10 cellular contexts compared by ENCODE assay signal in genomic region chr1:226425431-226426031, GRCh38. TPM values are rescaled to one million over a fixed set of nuclear protein-coding genes. Genes with fewer than 3 reads are reported as not detected.
DNase-seq lines count a peak whose midpoint lies in the region; ATAC-seq and TF ChIP-seq lines count a peak whose summit lies in the region.
"Had no signal": no experiment of that assay in that cellular context is flagged by ENCODE, and none has a peak within 500 bp of the region (broad histone marks: within the 10 kb centered on the region; RNA-seq: fewer than 3 reads in every experiment).

No MANE protein-coding gene starts in this region.

- H3K4me2 ChIP-seq in DOHH2 (ENCODE audit: low read length) = peak overlapping the region; percentile 87

- no peaks in the 10 kb centered on the region for H3K9me3 ChIP-seq in DOHH2 (ENCODE audit: control insufficient read depth, insufficient read depth, low read length)

- no peaks in the 10 kb centered on the region for H3K27me3 Mint-ChIP-seq in activated T-cell treated with anti-CD3 and anti-CD28 coated beads, Interleukin-2, amount 50 U/mL, for 24 hours
- peaks cover 6% of the 10 kb centered on the region for H3K27me3 Mint-ChIP-seq in nephron progenitor cell (ENCODE audit: low read depth, poor library complexity)

- TF ChIP-seq CTCF in DOHH2 (IDR thresholded peaks at IDR 0.05; ENCODE audit: low read depth, low read length, poor library complexity, severe bottlenecking) (no peak), nephron progenitor cell (IDR thresholded peaks at IDR 0.05) (no peak), omental fat pad (IDR thresholded peaks at IDR 0.05) (no peak)

- H3K79me2 ChIP-seq in DOHH2 (ENCODE audit: control insufficient read depth, low read length) = no peaks in the 10 kb centered on the region

- peak overlapping the region; percentile 77 for H3K4me3 Mint-ChIP-seq in activated T-cell treated with anti-CD3 and anti-CD28 coated beads, Interleukin-2, amount 50 U/mL, for 24 hours
- H3K4me3 Mint-ChIP-seq in nephron progenitor cell = no peak overlapping the region

- H3F3A ChIP-seq in DOHH2 (ENCODE audit: control insufficient read depth, insufficient read depth) = peaks cover 14% of the 10 kb centered on the region

- peaks cover 26% of the 10 kb centered on the region for H3K4me1 Mint-ChIP-seq in activated T-cell treated with anti-CD3 and anti-CD28 coated beads, Interleukin-2, amount 50 U/mL, for 24 hours (ENCODE audit: low read depth)
- peaks cover 49% of the 10 kb centered on the region for H3K4me1 Mint-ChIP-seq in nephron progenitor cell

- peak overlapping the region; percentile 68 for H3K4me3 ChIP-seq in DOHH2 (ENCODE audit: low read length)
- H3K4me3 ChIP-seq: lung had no signal

- H3K4me1 ChIP-seq in DOHH2 (ENCODE audit: control insufficient read depth, low read length) = peaks cover 66% of the 10 kb centered on the region

- H4K20me1 ChIP-seq in DOHH2 (ENCODE audit: control insufficient read depth, insufficient read depth, low read depth, low read length) = no peaks in the 10 kb centered on the region

- peak overlapping the region; percentile 76 for H3K27ac Mint-ChIP-seq in activated T-cell treated with anti-CD3 and anti-CD28 coated beads, Interleukin-2, amount 50 U/mL, for 24 hours
- H3K27ac Mint-ChIP-seq in nephron progenitor cell = no peak overlapping the region

- H3K27me3 ChIP-seq in DOHH2 (ENCODE audit: control insufficient read depth, low read length) = no peaks in the 10 kb centered on the region

- ATAC-seq in omental fat pad (ENCODE audit: low FRiP score) = no peak
- ATAC-seq in HG02571 (IDR thresholded peaks at IDR 0.05; ENCODE audit: unreplicated experiment) = no peak

- no peaks in the 10 kb centered on the region for H3K36me3 ChIP-seq in DOHH2 (ENCODE audit: control insufficient read depth, low read length)

- H3K9me2 ChIP-seq in DOHH2 (replicated peaks; ENCODE audit: control insufficient read depth, low read length) = no peaks in the 10 kb centered on the region

- H3K36me3 Mint-ChIP-seq in activated T-cell treated with anti-CD3 and anti-CD28 coated beads, Interleukin-2, amount 50 U/mL, for 24 hours (ENCODE audit: low read depth) = no peaks in the 10 kb centered on the region
- H3K36me3 Mint-ChIP-seq in nephron progenitor cell (ENCODE audit: low read depth) = no peaks in the 10 kb centered on the region

- no peaks in the 10 kb centered on the region for H3K9me3 Mint-ChIP-seq in activated T-cell treated with anti-CD3 and anti-CD28 coated beads, Interleukin-2, amount 50 U/mL, for 24 hours
- H3K9me3 Mint-ChIP-seq in nephron progenitor cell = peaks cover 5% of the 10 kb centered on the region

- peak overlapping the region; percentile 85 for H3K27ac ChIP-seq in DOHH2 (ENCODE audit: low read depth, low read length)

- DNase-seq in Kasumi-1 (lab: John Stamatoyannopoulos, UW) (peak; percentile 23 to 29), nephron progenitor cell (peak; percentile 32), omental fat pad (ENCODE audit: low spot score) (no peak), ecto neural progenitor cell (ENCODE audit: low spot score) (no peak), GM19238 (ENCODE audit: insufficient read length, low spot score) (no peak)
- DNase-seq in activated T-cell treated with anti-CD3 and anti-CD28 coated beads, Interleukin-2, amount 50 U/mL, for 24 hours = peak; percentile 54
- DNase-seq: HCEC 1CT had no signal

RNA-seq across cellular contexts. Expression of gene PARP1, which starts 17.6 kb away (rescaled TPM):
- total RNA-seq in omental fat pad = 10 to 100 TPM; 62.3 to 76.9 (median 63.4) TPM

Comparison
In these comparisons a context has a peak if more than half of its experiments do, and no peak if none do; other contexts are left out.
1. DNase-seq: peak in Kasumi-1 (2 of 2), activated T-cell treated with anti-CD3 and anti-CD28 coated beads, Interleukin-2, amount 50 U/mL, for 24 hours (single experiment) and nephron progenitor cell (single experiment); none in omental fat pad (single experiment), ecto neural progenitor cell (single experiment) and GM19238 (single experiment).